Comparison of ENCODE assay signal across 24 cellular contexts in genomic region chr3:195056506-195056905, GRCh38.
"Had no signal": no experiment of that assay in that cellular context is flagged by ENCODE, and none has a peak within 500 bp of the region (broad histone marks: within the 10 kb centered on the region; RNA-seq: fewer than 3 reads in every experiment).

No MANE protein-coding gene starts in this region.

- H3K4me1 ChIP-seq: adrenal gland, breast epithelium, SJCRH30 had no signal

- H3K36me3 Mint-ChIP-seq: activated naive CD8-positive, alpha-beta T cell treated with anti-CD3 and anti-CD28 coated beads, Interleukin-2, amount 10 ng/mL, durations not matched to agents 7 days and 5 days had no signal

- H3K9me3 Mint-ChIP-seq: activated CD4-positive, alpha-beta memory T cell treated with anti-CD3 and anti-CD28 coated beads, Interleukin-2, amount 10 ng/mL, durations not matched to agents 7 days and 5 days; activated naive CD8-positive, alpha-beta T cell treated with anti-CD3 and anti-CD28 coated beads, Interleukin-2, amount 10 ng/mL, durations not matched to agents 7 days and 5 days; activated T-cell treated with anti-CD3 and anti-CD28 coated beads, Interleukin-2, amount 50 U/mL, for 72 hours; activated T-helper 2 cell treated with anti-CD3 and anti-CD28 coated beads, Interferon-gamma antibody, Interleukin-2, Interleukin-4, amounts not matched to agents 10 μg/mL and 5 μg/mL and 100 μg/mL, durations not matched to agents 14 hours and 24 hours and 36 hours; IgD-negative memory B cell had no signal

- DNase-seq: activated CD4-positive, alpha-beta memory T cell treated with anti-CD3 and anti-CD28 coated beads, Interleukin-2, amount 10 ng/mL, durations not matched to agents 7 days and 5 days; activated CD4-positive, alpha-beta T cell treated with anti-CD3 and anti-CD28 coated beads, Interleukin-2, amount 50 U/mL, for 1 hour; activated CD4-positive, CD25-positive, alpha-beta regulatory T cell; activated naive CD4-positive, alpha-beta T cell treated with anti-CD3 and anti-CD28 coated beads, Interleukin-2, amount 50 U/mL, for 16 hours; activated naive CD8-positive, alpha-beta T cell treated with anti-CD3 and anti-CD28 coated beads, Interleukin-2, amount 10 ng/mL, durations not matched to agents 7 days and 5 days; activated T-cell treated with anti-CD3 and anti-CD28 coated beads, Interleukin-2, amount 50 U/mL, for 72 hours; adrenal gland; anterior cingulate cortex; caudate nucleus; KG1; NCI-H1048; NCI-H1694; NCI-H2171; NCI-H510A; PC-9; Right ventricle myocardium superior; RPMI8226; SJCRH30; SK-N-SH; T-helper 1 cell had no signal

- H3K9me3 ChIP-seq: adrenal gland, SJCRH30, SK-N-SH had no signal

- H3K4me1 Mint-ChIP-seq: activated CD4-positive, alpha-beta memory T cell treated with anti-CD3 and anti-CD28 coated beads, Interleukin-2, amount 10 ng/mL, durations not matched to agents 7 days and 5 days; activated naive CD8-positive, alpha-beta T cell treated with anti-CD3 and anti-CD28 coated beads, Interleukin-2, amount 10 ng/mL, durations not matched to agents 7 days and 5 days had no signal

- H3K4me3 ChIP-seq: adrenal gland, breast epithelium, PC-9, SJCRH30 had no signal

- H3K27me3 ChIP-seq: adrenal gland, breast epithelium, SJCRH30 had no signal

- H3K27ac ChIP-seq: adrenal gland, breast epithelium, PC-9, SJCRH30, VCaP had no signal

- H3K4me3 Mint-ChIP-seq: activated CD4-positive, alpha-beta memory T cell treated with anti-CD3 and anti-CD28 coated beads, Interleukin-2, amount 10 ng/mL, durations not matched to agents 7 days and 5 days; activated naive CD8-positive, alpha-beta T cell treated with anti-CD3 and anti-CD28 coated beads, Interleukin-2, amount 10 ng/mL, durations not matched to agents 7 days and 5 days; activated T-cell treated with anti-CD3 and anti-CD28 coated beads, Interleukin-2, amount 50 U/mL, for 72 hours; IgD-negative memory B cell had no signal

- ATAC-seq: activated T-cell treated with anti-CD3 and anti-CD28 coated beads, Interleukin-2, amount 50 U/mL, for 72 hours had no signal

- H3K36me3 ChIP-seq: adrenal gland, breast epithelium, SJCRH30 had no signal

- H3K27ac Mint-ChIP-seq: activated CD4-positive, alpha-beta memory T cell treated with anti-CD3 and anti-CD28 coated beads, Interleukin-2, amount 10 ng/mL, durations not matched to agents 7 days and 5 days; activated naive CD8-positive, alpha-beta T cell treated with anti-CD3 and anti-CD28 coated beads, Interleukin-2, amount 10 ng/mL, durations not matched to agents 7 days and 5 days; activated T-cell treated with anti-CD3 and anti-CD28 coated beads, Interleukin-2, amount 50 U/mL, for 72 hours; activated T-helper 2 cell treated with anti-CD3 and anti-CD28 coated beads, Interferon-gamma antibody, Interleukin-2, Interleukin-4, amounts not matched to agents 10 μg/mL and 5 μg/mL and 100 μg/mL, durations not matched to agents 14 hours and 24 hours and 36 hours; IgD-negative memory B cell had no signal
